ENCODE assay signal across 2 cellular contexts in the genomic region with DNA sequence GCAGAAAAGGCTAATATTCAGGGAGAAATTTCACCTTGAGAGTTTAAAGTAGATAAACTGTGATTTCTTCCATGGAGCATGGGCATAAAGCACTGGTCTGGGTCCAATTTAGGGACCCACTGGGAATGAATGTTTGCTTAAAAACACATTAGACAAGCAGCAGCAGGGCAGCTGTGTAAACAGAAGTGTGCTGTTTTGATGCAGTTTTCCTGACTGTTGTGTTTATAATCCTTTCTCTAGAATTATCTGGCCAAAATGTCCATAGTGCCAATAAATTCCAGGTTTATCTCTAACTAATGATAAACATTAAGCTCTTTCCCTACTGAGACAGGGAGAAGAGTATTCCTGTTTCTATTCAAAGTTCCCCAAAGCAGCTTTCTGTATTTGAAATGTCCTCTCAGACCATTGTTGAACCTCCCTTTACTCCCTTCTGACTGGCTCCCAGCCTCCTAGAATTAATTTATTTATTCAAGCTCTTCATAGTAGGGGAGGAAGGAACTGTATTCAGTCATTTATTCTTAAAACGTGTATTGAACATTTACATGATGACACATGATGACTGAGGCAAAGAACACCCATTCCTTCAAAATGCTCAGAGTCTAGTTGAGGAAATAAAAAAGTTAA.
TF ChIP-seq lines count a peak whose summit lies in the region.

No MANE protein-coding gene starts in this region.

TF ChIP-seq in A549, 52 proteins besides CTCF, POLR2A, EP300 and RAD21 (continued from another document and continues in another):
- TF ChIP-seq TFCP2L1 (CRISPR knock-in tag; IDR thresholded peaks at IDR 0.05) (0 out of 2 replicates have a peak, but pooled peaks have one; percentile 38), RNF2 (IDR thresholded peaks at IDR 0.05; ENCODE audit: borderline replicate concordance, low read depth) (no peak), CEBPB (IDR thresholded peaks at IDR 0.05) (peak in 1 of 2 experiments; percentile 1; a peak in 1 of 4 replicates), CHD4 (IDR thresholded peaks at IDR 0.05; ENCODE audit: borderline replicate concordance) (no peak), EHF (CRISPR knock-in tag; IDR thresholded peaks at IDR 0.05) (no peak), JUN (IDR thresholded peaks at IDR 0.05) (peak in 1 of 2 experiments; percentile 69; a peak in 4 of 5 replicates), POLR2AphosphoS2 (conservative IDR thresholded peaks at IDR 0.05; ENCODE audit: low read length) (no peak), ZNF302 (CRISPR knock-in tag; IDR thresholded peaks at IDR 0.05) (no peak), PHF8 (IDR thresholded peaks at IDR 0.05; ENCODE audit: borderline replicate concordance, low read depth) (no peak), FOXS1 (CRISPR knock-in tag; IDR thresholded peaks at IDR 0.05) (peak; percentile 87), HOXA7 (CRISPR knock-in tag; IDR thresholded peaks at IDR 0.05) (no peak), SMC3 (IDR thresholded peaks at IDR 0.05) (no peak; the same call in 1 of the 3 replicates), ZSCAN20 (CRISPR knock-in tag; IDR thresholded peaks at IDR 0.05) (no peak), FOSB (CRISPR knock-in tag; IDR thresholded peaks at IDR 0.05) (no peak), CBX2 (IDR thresholded peaks at IDR 0.05; ENCODE audit: borderline replicate concordance, low read depth) (no peak), KDM1A (IDR thresholded peaks at IDR 0.05; ENCODE audit: low read depth) (no peak), HOXB13 (CRISPR knock-in tag; IDR thresholded peaks at IDR 0.05; ENCODE audit: low read depth) (no peak), NFE2L2 (conservative IDR thresholded peaks at IDR 0.05; ENCODE audit: low read length) (no peak), BHLHE40 (IDR thresholded peaks at IDR 0.05; ENCODE audit: low read depth, low read length) (no peak), MYC (IDR thresholded peaks at IDR 0.05; ENCODE audit: borderline replicate concordance, low read length) (no peak)
- TF ChIP-seq, protein P1, sequence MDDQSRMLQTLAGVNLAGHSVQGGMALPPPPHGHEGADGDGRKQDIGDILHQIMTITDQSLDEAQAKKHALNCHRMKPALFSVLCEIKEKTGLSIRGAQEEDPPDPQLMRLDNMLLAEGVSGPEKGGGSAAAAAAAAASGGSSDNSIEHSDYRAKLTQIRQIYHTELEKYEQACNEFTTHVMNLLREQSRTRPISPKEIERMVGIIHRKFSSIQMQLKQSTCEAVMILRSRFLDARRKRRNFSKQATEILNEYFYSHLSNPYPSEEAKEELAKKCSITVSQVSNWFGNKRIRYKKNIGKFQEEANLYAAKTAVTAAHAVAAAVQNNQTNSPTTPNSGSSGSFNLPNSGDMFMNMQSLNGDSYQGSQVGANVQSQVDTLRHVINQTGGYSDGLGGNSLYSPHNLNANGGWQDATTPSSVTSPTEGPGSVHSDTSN (IDR thresholded peaks at IDR 0.05): peak; percentile 48; the same call in 1 of the 2 replicates
- TF ChIP-seq, protein P2, sequence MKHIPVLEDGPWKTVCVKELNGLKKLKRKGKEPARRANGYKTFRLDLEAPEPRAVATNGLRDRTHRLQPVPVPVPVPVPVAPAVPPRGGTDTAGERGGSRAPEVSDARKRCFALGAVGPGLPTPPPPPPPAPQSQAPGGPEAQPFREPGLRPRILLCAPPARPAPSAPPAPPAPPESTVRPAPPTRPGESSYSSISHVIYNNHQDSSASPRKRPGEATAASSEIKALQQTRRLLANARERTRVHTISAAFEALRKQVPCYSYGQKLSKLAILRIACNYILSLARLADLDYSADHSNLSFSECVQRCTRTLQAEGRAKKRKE (CRISPR knock-in tag; IDR thresholded peaks at IDR 0.05; ENCODE audit: low read depth): peak; percentile 77; the same call in 1 of the 2 replicates
- TF ChIP-seq, protein P3, sequence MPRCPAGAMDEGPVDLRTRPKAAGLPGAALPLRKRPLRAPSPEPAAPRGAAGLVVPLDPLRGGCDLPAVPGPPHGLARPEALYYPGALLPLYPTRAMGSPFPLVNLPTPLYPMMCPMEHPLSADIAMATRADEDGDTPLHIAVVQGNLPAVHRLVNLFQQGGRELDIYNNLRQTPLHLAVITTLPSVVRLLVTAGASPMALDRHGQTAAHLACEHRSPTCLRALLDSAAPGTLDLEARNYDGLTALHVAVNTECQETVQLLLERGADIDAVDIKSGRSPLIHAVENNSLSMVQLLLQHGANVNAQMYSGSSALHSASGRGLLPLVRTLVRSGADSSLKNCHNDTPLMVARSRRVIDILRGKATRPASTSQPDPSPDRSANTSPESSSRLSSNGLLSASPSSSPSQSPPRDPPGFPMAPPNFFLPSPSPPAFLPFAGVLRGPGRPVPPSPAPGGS (IDR thresholded peaks at IDR 0.05): 0 out of 3 replicates have a peak, but pooled peaks have one; percentile 9
- TF ChIP-seq, protein P4, sequence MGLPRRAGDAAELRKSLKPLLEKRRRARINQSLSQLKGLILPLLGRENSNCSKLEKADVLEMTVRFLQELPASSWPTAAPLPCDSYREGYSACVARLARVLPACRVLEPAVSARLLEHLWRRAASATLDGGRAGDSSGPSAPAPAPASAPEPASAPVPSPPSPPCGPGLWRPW (IDR thresholded peaks at IDR 0.05): no peak
- TF ChIP-seq, protein P5, sequence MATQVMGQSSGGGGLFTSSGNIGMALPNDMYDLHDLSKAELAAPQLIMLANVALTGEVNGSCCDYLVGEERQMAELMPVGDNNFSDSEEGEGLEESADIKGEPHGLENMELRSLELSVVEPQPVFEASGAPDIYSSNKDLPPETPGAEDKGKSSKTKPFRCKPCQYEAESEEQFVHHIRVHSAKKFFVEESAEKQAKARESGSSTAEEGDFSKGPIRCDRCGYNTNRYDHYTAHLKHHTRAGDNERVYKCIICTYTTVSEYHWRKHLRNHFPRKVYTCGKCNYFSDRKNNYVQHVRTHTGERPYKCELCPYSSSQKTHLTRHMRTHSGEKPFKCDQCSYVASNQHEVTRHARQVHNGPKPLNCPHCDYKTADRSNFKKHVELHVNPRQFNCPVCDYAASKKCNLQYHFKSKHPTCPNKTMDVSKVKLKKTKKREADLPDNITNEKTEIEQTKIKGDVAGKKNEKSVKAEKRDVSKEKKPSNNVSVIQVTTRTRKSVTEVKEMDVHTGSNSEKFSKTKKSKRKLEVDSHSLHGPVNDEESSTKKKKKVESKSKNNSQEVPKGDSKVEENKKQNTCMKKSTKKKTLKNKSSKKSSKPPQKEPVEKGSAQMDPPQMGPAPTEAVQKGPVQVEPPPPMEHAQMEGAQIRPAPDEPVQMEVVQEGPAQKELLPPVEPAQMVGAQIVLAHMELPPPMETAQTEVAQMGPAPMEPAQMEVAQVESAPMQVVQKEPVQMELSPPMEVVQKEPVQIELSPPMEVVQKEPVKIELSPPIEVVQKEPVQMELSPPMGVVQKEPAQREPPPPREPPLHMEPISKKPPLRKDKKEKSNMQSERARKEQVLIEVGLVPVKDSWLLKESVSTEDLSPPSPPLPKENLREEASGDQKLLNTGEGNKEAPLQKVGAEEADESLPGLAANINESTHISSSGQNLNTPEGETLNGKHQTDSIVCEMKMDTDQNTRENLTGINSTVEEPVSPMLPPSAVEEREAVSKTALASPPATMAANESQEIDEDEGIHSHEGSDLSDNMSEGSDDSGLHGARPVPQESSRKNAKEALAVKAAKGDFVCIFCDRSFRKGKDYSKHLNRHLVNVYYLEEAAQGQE (IDR thresholded peaks at IDR 0.05): no peak
- TF ChIP-seq, protein P6, sequence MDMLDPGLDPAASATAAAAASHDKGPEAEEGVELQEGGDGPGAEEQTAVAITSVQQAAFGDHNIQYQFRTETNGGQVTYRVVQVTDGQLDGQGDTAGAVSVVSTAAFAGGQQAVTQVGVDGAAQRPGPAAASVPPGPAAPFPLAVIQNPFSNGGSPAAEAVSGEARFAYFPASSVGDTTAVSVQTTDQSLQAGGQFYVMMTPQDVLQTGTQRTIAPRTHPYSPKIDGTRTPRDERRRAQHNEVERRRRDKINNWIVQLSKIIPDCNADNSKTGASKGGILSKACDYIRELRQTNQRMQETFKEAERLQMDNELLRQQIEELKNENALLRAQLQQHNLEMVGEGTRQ (IDR thresholded peaks at IDR 0.05): no peak

TF ChIP-seq in GM23338, 12 proteins besides CTCF, POLR2A, EP300 and RAD21 (continued from another document):
- TF ChIP-seq, protein P5 (IDR thresholded peaks at IDR 0.05; ENCODE audit: unreplicated experiment): no peak
- TF ChIP-seq STAT1 (IDR thresholded peaks at IDR 0.05; ENCODE audit: unreplicated experiment): no peak
- TF ChIP-seq ZNF331 (CRISPR knock-in tag; IDR thresholded peaks at IDR 0.05; ENCODE audit: low read depth): no peak
- TF ChIP-seq EZH2phosphoT487 (IDR thresholded peaks at IDR 0.05; ENCODE audit: unreplicated experiment): no peak
- no peak for TF ChIP-seq JUNB (IDR thresholded peaks at IDR 0.05; ENCODE audit: unreplicated experiment)
- TF ChIP-seq, protein P7, sequence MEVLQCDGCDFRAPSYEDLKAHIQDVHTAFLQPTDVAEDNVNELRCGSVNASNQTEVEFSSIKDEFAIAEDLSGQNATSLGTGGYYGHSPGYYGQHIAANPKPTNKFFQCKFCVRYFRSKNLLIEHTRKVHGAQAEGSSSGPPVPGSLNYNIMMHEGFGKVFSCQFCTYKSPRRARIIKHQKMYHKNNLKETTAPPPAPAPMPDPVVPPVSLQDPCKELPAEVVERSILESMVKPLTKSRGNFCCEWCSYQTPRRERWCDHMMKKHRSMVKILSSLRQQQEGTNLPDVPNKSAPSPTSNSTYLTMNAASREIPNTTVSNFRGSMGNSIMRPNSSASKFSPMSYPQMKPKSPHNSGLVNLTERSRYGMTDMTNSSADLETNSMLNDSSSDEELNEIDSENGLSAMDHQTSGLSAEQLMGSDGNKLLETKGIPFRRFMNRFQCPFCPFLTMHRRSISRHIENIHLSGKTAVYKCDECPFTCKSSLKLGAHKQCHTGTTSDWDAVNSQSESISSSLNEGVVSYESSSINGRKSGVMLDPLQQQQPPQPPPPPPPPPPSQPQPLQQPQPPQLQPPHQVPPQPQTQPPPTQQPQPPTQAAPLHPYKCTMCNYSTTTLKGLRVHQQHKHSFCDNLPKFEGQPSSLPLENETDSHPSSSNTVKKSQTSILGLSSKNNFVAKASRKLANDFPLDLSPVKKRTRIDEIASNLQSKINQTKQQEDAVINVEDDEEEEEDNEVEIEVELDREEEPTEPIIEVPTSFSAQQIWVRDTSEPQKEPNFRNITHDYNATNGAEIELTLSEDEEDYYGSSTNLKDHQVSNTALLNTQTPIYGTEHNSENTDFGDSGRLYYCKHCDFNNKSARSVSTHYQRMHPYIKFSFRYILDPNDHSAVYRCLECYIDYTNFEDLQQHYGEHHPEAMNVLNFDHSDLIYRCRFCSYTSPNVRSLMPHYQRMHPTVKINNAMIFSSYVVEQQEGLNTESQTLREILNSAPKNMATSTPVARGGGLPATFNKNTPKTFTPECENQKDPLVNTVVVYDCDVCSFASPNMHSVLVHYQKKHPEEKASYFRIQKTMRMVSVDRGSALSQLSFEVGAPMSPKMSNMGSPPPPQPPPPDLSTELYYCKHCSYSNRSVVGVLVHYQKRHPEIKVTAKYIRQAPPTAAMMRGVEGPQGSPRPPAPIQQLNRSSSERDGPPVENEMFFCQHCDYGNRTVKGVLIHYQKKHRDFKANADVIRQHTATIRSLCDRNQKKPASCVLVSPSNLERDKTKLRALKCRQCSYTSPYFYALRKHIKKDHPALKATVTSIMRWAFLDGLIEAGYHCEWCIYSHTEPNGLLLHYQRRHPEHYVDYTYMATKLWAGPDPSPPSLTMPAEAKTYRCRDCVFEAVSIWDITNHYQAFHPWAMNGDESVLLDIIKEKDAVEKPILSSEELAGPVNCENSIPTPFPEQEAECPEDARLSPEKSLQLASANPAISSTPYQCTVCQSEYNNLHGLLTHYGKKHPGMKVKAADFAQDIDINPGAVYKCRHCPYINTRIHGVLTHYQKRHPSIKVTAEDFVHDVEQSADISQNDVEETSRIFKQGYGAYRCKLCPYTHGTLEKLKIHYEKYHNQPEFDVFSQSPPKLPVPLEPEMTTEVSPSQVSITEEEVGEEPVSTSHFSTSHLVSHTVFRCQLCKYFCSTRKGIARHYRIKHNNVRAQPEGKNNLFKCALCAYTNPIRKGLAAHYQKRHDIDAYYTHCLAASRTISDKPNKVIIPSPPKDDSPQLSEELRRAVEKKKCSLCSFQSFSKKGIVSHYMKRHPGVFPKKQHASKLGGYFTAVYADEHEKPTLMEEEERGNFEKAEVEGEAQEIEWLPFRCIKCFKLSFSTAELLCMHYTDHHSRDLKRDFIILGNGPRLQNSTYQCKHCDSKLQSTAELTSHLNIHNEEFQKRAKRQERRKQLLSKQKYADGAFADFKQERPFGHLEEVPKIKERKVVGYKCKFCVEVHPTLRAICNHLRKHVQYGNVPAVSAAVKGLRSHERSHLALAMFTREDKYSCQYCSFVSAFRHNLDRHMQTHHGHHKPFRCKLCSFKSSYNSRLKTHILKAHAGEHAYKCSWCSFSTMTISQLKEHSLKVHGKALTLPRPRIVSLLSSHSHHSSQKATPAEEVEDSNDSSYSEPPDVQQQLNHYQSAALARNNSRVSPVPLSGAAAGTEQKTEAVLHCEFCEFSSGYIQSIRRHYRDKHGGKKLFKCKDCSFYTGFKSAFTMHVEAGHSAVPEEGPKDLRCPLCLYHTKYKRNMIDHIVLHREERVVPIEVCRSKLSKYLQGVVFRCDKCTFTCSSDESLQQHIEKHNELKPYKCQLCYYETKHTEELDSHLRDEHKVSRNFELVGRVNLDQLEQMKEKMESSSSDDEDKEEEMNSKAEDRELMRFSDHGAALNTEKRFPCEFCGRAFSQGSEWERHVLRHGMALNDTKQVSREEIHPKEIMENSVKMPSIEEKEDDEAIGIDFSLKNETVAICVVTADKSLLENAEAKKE (CRISPR knock-in tag; IDR thresholded peaks at IDR 0.05): no peak
- TF ChIP-seq, protein P8, sequence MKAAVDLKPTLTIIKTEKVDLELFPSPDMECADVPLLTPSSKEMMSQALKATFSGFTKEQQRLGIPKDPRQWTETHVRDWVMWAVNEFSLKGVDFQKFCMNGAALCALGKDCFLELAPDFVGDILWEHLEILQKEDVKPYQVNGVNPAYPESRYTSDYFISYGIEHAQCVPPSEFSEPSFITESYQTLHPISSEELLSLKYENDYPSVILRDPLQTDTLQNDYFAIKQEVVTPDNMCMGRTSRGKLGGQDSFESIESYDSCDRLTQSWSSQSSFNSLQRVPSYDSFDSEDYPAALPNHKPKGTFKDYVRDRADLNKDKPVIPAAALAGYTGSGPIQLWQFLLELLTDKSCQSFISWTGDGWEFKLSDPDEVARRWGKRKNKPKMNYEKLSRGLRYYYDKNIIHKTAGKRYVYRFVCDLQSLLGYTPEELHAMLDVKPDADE (IDR thresholded peaks at IDR 0.05): no peak
- TF ChIP-seq CREB1 (CRISPR knock-in tag; IDR thresholded peaks at IDR 0.05; ENCODE audit: low read depth): no peak
